In the genomic region with DNA sequence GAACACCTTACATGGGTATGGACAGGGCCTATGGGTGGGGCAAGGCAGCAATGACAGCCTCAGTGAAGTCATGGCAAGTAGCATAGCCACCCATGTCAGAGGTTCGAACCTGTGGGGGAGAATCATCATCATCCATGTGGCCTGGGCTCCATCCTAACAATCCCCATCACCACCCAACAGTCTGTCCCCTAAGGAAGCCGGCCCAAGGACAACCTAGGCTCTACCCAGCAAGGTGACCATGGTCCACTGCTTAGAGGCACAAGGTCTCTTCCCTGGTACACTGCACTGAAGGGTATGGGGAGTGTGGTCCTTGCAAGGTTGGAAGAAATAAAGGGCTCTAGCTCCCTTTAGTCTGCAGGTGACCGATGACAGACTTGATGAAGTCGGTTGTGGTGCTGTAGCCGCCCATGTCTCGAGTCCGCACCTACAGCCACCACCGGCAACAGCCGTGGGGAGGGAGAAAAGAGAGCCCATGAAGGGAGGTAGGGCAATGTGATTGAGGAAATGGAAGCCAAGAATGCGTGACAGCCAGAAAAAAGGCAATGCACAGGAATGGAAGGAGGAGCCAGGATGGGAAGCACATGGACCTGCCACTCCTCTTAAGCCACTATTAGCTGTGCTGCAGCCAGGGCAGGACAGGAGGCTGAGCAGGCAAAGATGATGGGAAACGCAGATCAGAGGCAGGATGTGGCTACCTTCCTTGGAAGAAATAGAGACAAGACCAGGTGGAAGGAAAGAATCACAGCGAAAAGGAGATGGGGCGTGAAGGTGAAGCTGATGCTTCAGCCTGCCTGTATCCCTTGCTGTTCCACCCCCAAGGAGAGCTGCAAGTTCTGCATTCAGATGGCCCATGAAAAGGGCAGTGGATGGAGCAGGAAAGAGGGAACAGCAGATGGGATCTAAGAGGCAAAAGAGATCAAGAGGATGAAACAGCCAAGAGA, we compare ENCODE assay signal across 9 cellular contexts. TPM values are rescaled to one million over a fixed set of nuclear protein-coding genes. Genes with fewer than 3 reads are reported as not detected.
DNase-seq lines count a peak whose midpoint lies in the region; ATAC-seq and TF ChIP-seq lines count a peak whose summit lies in the region.
"Had no signal": no experiment of that assay in that cellular context is flagged by ENCODE, and none has a peak within 500 bp of the region (broad histone marks: within the 10 kb centered on the region; RNA-seq: fewer than 3 reads in every experiment).

No MANE protein-coding gene starts in this region.

- H3K4me3 ChIP-seq in Caco-2 (ENCODE audit: low read depth, low read length): no peak overlapping the region
- H3K4me3 ChIP-seq in SJCRH30: no peak overlapping the region
- no peak overlapping the region for H3K4me3 ChIP-seq in right cardiac atrium (ENCODE audit: low read length)
- H3K4me3 ChIP-seq: gastrocnemius medialis had no signal

- H3K4me1 ChIP-seq in Caco-2 (peaks cover 7% of the 10 kb centered on the region), SJCRH30 (peaks cover 11% of the 10 kb centered on the region), right cardiac atrium (ENCODE audit: control insufficient read depth, insufficient read depth, low read length) (peaks cover 3% of the 10 kb centered on the region)

- H3K9me3 Mint-ChIP-seq in Caco-2 (ENCODE audit: unreplicated experiment): no peaks in the 10 kb centered on the region
- H3K9me3 Mint-ChIP-seq in glutamatergic neuron (ENCODE audit: unreplicated experiment): peaks cover 10% of the 10 kb centered on the region

- peaks cover 25% of the 10 kb centered on the region for H3K36me3 ChIP-seq in Caco-2 (ENCODE audit: control insufficient read depth, insufficient read depth, low read length)
- H3K36me3 ChIP-seq in SJCRH30: peaks cover 61% of the 10 kb centered on the region

- intact Hi-C loops in Caco-2 (cut with micrococcal nuclease; ENCODE audit: unreplicated experiment): no loop called here
- intact Hi-C loops in right cardiac atrium (cut with DNase I): no loop called here

- DNase-seq in Caco-2 (peak in 1 of 2 experiments; percentile 67), H4 (ENCODE audit: low spot score) (peak; percentile 21), SJCRH30 (peak; percentile 33 to 56), glutamatergic neuron (no peak), right cardiac atrium (no peak)
- DNase-seq: gastrocnemius medialis had no signal

- BruUV-seq in Caco-2 (replicated peaks; lab: Mats Ljungman, UMichigan): no TSS peak

- no peak for TF ChIP-seq CTCF in Caco-2 (IDR thresholded peaks at IDR 0.05; ENCODE audit: insufficient read depth in 1 of 2, low read depth in 1 of 2, low read length in 1 of 2, severe bottlenecking in 1 of 2, unreplicated experiment in 1 of 2)
- no peak for TF ChIP-seq CTCF in glutamatergic neuron (IDR thresholded peaks at IDR 0.05; ENCODE audit: partially characterized antibody, unreplicated experiment)

- peaks cover 89% of the 10 kb centered on the region for H3K36me3 Mint-ChIP-seq in Caco-2 (ENCODE audit: insufficient read depth, unreplicated experiment)
- peaks cover 4% of the 10 kb centered on the region for H3K36me3 Mint-ChIP-seq in glutamatergic neuron (ENCODE audit: unreplicated experiment)

- CTCF ChIA-PET in Caco-2 (lab: Charles Lee): interaction anchor here (0.6 kb wide), 1 partner anchor 133 kb away, joined by 5 read pairs; no protein-coding TSS in a partner anchor

- H3K27ac Mint-ChIP-seq in Caco-2 (ENCODE audit: unreplicated experiment): peak overlapping the region; percentile 6
- H3K27ac Mint-ChIP-seq in glutamatergic neuron (ENCODE audit: unreplicated experiment): peak overlapping the region; percentile 55

- H3K4me3 Mint-ChIP-seq in Caco-2 (ENCODE audit: unreplicated experiment): no peak overlapping the region
- H3K4me3 Mint-ChIP-seq in glutamatergic neuron (ENCODE audit: unreplicated experiment): peak overlapping the region; percentile 54

- POLR2A ChIA-PET in Caco-2 (lab: Charles Lee): no interaction called here

- H3K27ac ChIP-seq in SJCRH30: no peak overlapping the region
- no peak overlapping the region for H3K27ac ChIP-seq in right cardiac atrium (ENCODE audit: low read length)
- H3K27ac ChIP-seq: gastrocnemius medialis had no signal

- H3K9me3 ChIP-seq in Caco-2 (no peaks in the 10 kb centered on the region), SJCRH30 (replicated peaks) (no peaks in the 10 kb centered on the region), right cardiac atrium (ENCODE audit: control insufficient read depth, low read length) (no peaks in the 10 kb centered on the region)
- H3K9me3 ChIP-seq: gastrocnemius medialis had no signal

- H3K27me3 ChIP-seq in Caco-2 (replicated peaks; ENCODE audit: control insufficient read depth, insufficient read depth, low read length): no peaks in the 10 kb centered on the region
- no peaks in the 10 kb centered on the region for H3K27me3 ChIP-seq in SJCRH30
- H3K27me3 ChIP-seq in right cardiac atrium (ENCODE audit: control insufficient read depth, insufficient read depth): no peaks in the 10 kb centered on the region
- H3K27me3 ChIP-seq: gastrocnemius medialis had no signal

- no peak for ATAC-seq in HG02763 (IDR thresholded peaks at IDR 0.05; ENCODE audit: unreplicated experiment)
- no peak for ATAC-seq in GM18498 (IDR thresholded peaks at IDR 0.05; ENCODE audit: unreplicated experiment)
- no peak for ATAC-seq in right cardiac atrium
- ATAC-seq in GM21723 (IDR thresholded peaks at IDR 0.05; ENCODE audit: unreplicated experiment): no peak
- ATAC-seq: gastrocnemius medialis had no signal

- 69% methylated on average over 13 of the region's 13 CpGs for WGBS in right cardiac atrium

- H3K27me3 Mint-ChIP-seq in Caco-2 (ENCODE audit: insufficient read depth, unreplicated experiment) (no peaks in the 10 kb centered on the region), glutamatergic neuron (ENCODE audit: unreplicated experiment) (peaks cover 10% of the 10 kb centered on the region)

- H3K4me1 Mint-ChIP-seq in Caco-2 (ENCODE audit: low read depth, unreplicated experiment) (peaks cover 13% of the 10 kb centered on the region), glutamatergic neuron (ENCODE audit: low read depth, unreplicated experiment) (peaks cover 6% of the 10 kb centered on the region)

RNA-seq across cellular contexts. Expression of a gene that starts 5.3 kb away (rescaled TPM):
- total RNA-seq in Caco-2 (2022) (123 and 137 TPM in 2 replicates), glutamatergic neuron (ENCODE audit: unreplicated experiment) (103 TPM), right cardiac atrium (100 to 1,000 TPM; 146 to 166 (median 150) TPM)
- 117 and 138 TPM in 2 replicates for total RNA-seq in H4 (2014; rRNA removed; shearing (Covaris generic))
- total RNA-seq in SJCRH30 (2014; rRNA removed; shearing (Covaris generic)): 119 and 126 TPM in 2 replicates
- 158 TPM for polyA plus RNA-seq in right cardiac atrium

RNA-seq across cellular contexts. Expression of a gene that starts 6.3 kb away (rescaled TPM):
- total RNA-seq in Caco-2 (2022) (497 and 524 TPM in 2 replicates), glutamatergic neuron (ENCODE audit: unreplicated experiment) (185 TPM), right cardiac atrium (10 to 100 TPM; 57.9 to 69.2 (median 63.8) TPM)
- 148 and 152 TPM in 2 replicates for total RNA-seq in H4 (2014; rRNA removed; shearing (Covaris generic))
- 295 and 334 TPM in 2 replicates for total RNA-seq in SJCRH30 (2014; rRNA removed; shearing (Covaris generic))
- 40.9 TPM for polyA plus RNA-seq in right cardiac atrium

RNA-seq across cellular contexts. Expression of a gene that starts 33.9 kb away (rescaled TPM):
- 5.7 and 7.5 TPM in 2 replicates for total RNA-seq in Caco-2 (2022)
- total RNA-seq in H4 (2014; rRNA removed; shearing (Covaris generic)): 4.1 and 4.8 TPM in 2 replicates
- total RNA-seq in SJCRH30 (2014; rRNA removed; shearing (Covaris generic)): 2.6 and 5.2 TPM in 2 replicates
- 11.0 TPM for total RNA-seq in glutamatergic neuron (ENCODE audit: unreplicated experiment)
- total RNA-seq in right cardiac atrium: 10 to 100 TPM in 2 of 4 donors, 1 to 10 TPM in 2; 9.6 to 13.5 (median 10.2) TPM
- polyA plus RNA-seq in right cardiac atrium: 4.8 TPM

Comparison
In these comparisons a context has a peak if more than half of its experiments do, and no peak if none do; other contexts are left out.
1. DNase-seq: peak in H4 (single experiment) and SJCRH30 (2 of 2); none in glutamatergic neuron (single experiment) and right cardiac atrium (0 of 3).